In genomic region chr3:50010959-50011358, GRCh38 we compare ENCODE assay signal across 1 cellular context.
TF ChIP-seq lines count a peak whose summit lies in the region.

No MANE protein-coding gene starts in this region.

TF ChIP-seq in K562, 482 proteins besides CTCF, POLR2A, EP300 and RAD21 (continued from another document):
- TF ChIP-seq, protein P1, sequence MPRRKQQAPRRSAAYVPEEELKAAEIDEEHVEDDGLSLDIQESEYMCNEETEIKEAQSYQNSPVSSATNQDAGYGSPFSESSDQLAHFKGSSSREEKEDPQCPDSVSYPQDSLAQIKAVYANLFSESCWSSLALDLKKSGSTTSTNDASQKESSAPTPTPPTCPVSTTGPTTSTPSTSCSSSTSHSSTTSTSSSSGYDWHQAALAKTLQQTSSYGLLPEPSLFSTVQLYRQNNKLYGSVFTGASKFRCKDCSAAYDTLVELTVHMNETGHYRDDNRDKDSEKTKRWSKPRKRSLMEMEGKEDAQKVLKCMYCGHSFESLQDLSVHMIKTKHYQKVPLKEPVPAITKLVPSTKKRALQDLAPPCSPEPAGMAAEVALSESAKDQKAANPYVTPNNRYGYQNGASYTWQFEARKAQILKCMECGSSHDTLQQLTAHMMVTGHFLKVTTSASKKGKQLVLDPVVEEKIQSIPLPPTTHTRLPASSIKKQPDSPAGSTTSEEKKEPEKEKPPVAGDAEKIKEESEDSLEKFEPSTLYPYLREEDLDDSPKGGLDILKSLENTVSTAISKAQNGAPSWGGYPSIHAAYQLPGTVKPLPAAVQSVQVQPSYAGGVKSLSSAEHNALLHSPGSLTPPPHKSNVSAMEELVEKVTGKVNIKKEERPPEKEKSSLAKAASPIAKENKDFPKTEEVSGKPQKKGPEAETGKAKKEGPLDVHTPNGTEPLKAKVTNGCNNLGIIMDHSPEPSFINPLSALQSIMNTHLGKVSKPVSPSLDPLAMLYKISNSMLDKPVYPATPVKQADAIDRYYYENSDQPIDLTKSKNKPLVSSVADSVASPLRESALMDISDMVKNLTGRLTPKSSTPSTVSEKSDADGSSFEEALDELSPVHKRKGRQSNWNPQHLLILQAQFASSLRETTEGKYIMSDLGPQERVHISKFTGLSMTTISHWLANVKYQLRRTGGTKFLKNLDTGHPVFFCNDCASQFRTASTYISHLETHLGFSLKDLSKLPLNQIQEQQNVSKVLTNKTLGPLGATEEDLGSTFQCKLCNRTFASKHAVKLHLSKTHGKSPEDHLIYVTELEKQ (CRISPR knock-in tag; IDR thresholded peaks at IDR 0.05), result no peak
- TF ChIP-seq TFAP4 (CRISPR knock-in tag; IDR thresholded peaks at IDR 0.05; ENCODE audit: borderline replicate concordance), result no peak
- no peak for TF ChIP-seq CREB3 (tag; conservative IDR thresholded peaks at IDR 0.05; ENCODE audit: low read depth)
- TF ChIP-seq, protein P2, sequence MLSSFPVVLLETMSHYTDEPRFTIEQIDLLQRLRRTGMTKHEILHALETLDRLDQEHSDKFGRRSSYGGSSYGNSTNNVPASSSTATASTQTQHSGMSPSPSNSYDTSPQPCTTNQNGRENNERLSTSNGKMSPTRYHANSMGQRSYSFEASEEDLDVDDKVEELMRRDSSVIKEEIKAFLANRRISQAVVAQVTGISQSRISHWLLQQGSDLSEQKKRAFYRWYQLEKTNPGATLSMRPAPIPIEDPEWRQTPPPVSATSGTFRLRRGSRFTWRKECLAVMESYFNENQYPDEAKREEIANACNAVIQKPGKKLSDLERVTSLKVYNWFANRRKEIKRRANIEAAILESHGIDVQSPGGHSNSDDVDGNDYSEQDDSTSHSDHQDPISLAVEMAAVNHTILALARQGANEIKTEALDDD (IDR thresholded peaks at IDR 0.05), result no peak
- no peak for TF ChIP-seq STAT5B (CRISPR knock-in tag; IDR thresholded peaks at IDR 0.05)
- no peak for TF ChIP-seq PPARD (CRISPR knock-in tag; IDR thresholded peaks at IDR 0.05)
- TF ChIP-seq DMBX1 (CRISPR knock-in tag; IDR thresholded peaks at IDR 0.05; ENCODE audit: borderline replicate concordance), result no peak
- no peak for TF ChIP-seq ZNF232 (CRISPR knock-in tag; IDR thresholded peaks at IDR 0.05)
- TF ChIP-seq SMC3 (conservative IDR thresholded peaks at IDR 0.05; ENCODE audit: insufficient read depth, low read depth, low read length), result no peak
TF ChIP-seq in K562: peak in this region for 0.
